In the genomic region with DNA sequence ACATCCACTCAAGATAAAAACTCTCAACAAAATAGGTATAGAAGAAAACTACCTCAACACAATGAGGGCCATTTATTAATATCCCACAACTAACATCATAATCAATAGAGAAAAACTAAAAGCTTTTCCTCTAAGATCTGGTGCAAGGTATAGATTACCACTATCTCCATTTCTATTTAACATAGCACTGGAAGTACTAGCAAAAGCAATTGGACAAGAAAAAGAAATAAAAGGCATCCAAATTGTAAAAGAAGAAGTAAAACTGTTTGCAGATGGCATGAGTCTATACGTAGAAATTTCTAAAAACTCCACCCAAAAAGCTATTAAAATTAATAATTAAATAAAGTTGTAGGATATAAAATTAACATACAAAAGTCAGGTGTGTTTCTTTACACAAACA, we compare ENCODE assay signal across 1 cellular context.
TF ChIP-seq lines count a peak whose summit lies in the region.

No MANE protein-coding gene starts in this region.

TF ChIP-seq in K562, 482 proteins besides CTCF, POLR2A, EP300 and RAD21 (continued from another document):
- TF ChIP-seq CHD7 (IDR thresholded peaks at IDR 0.05; ENCODE audit: low read depth, low read length), result no peak
- no peak for TF ChIP-seq HCFC1 (IDR thresholded peaks at IDR 0.05; ENCODE audit: low read depth, low read length)
- peak; percentile 64 for TF ChIP-seq ZNF280A (IDR thresholded peaks at IDR 0.05; ENCODE audit: low read depth, partially characterized antibody)
- no peak for TF ChIP-seq RBBP5 (IDR thresholded peaks at IDR 0.05; ENCODE audit: borderline replicate concordance, insufficient read depth, low read length, poor library complexity, severe bottlenecking)
- no peak for TF ChIP-seq NFIC (IDR thresholded peaks at IDR 0.05)
- no peak for TF ChIP-seq ZNF121 (CRISPR knock-in tag; conservative IDR thresholded peaks at IDR 0.05)
- no peak for TF ChIP-seq ZBTB7A (IDR thresholded peaks at IDR 0.05; ENCODE audit: borderline replicate concordance, control insufficient read depth, low read depth, low read length)
- TF ChIP-seq ARNT (IDR thresholded peaks at IDR 0.05), result 0 out of 4 replicates have a peak, but pooled peaks of 1 of the 2 experiments have one; percentile 23
- TF ChIP-seq ZNF318 (IDR thresholded peaks at IDR 0.05; ENCODE audit: borderline replicate concordance in 1 of 2, low read depth in 1 of 2), result no peak
- no peak for TF ChIP-seq ADNP (tag; IDR thresholded peaks at IDR 0.05)
- TF ChIP-seq, protein P1, sequence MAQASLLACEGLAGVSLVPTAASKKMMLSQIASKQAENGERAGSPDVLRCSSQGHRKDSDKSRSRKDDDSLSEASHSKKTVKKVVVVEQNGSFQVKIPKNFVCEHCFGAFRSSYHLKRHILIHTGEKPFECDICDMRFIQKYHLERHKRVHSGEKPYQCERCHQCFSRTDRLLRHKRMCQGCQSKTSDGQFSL (CRISPR knock-in tag; IDR thresholded peaks at IDR 0.05), result no peak
- TF ChIP-seq, protein P1 (tag; IDR thresholded peaks at IDR 0.05), result no peak
- TF ChIP-seq RBM25 (IDR thresholded peaks at IDR 0.05; ENCODE audit: low read depth, low read length, severe bottlenecking), result peak; percentile 87
- TF ChIP-seq TRIM24 (IDR thresholded peaks at IDR 0.05), result 0 out of 4 replicates have a peak, but pooled peaks of 1 of the 2 experiments have one; percentile 19
- peak in 1 of 2 experiments; percentile 91; a peak in 2 of 3 replicates for TF ChIP-seq CBX3 (IDR thresholded peaks at IDR 0.05; ENCODE audit: borderline replicate concordance in 1 of 2, low read length in 2 of 2)
- no peak for TF ChIP-seq ERF (CRISPR knock-in tag; IDR thresholded peaks at IDR 0.05)
